ENCODE assay signal across 18 cellular contexts in the genomic region with DNA sequence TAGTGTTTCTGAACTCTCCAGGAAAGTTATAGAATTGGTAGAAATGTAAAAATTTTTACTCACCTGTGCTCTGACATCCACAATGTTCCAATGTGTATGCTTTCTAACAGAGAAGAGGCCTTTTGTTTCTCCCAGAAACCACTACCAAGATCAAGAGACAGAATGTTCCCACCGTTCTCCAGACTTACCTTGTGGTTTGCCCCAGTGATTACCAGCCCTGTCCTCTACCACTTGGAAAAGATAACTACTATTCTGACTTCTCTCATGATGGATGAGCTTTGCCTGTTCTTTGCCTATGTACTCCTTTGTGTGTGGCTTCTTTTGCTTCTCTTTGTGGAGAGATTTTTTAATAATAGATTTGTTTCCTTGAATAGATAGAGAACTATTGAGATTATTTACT.
DNase-seq lines count a peak whose midpoint lies in the region; ATAC-seq, FAIRE-seq and TF ChIP-seq lines count a peak whose summit lies in the region.
"Had no signal": no experiment of that assay in that cellular context is flagged by ENCODE, and none has a peak within 500 bp of the region (broad histone marks: within the 10 kb centered on the region; RNA-seq: fewer than 3 reads in every experiment).

No MANE protein-coding gene starts in this region.

- H3K23ac ChIP-seq in H9 (ENCODE audit: insufficient read length, low read depth, low read length), result no peak overlapping the region

- H3K27ac Mint-ChIP-seq in H9, result peak overlapping the region in 2 of 3 experiments; percentile 65 to 78; a peak in 3 of 7 replicates
- H3K27ac Mint-ChIP-seq in progenitor cell of endocrine pancreas, result peak overlapping the region; percentile 29
- H3K27ac Mint-ChIP-seq: B cell; CD4-positive, alpha-beta T cell; HFFc6 had no signal

- no peak overlapping the region for H3K56ac ChIP-seq in H9 (ENCODE audit: insufficient read length, low read depth, low read length)

- H4K5ac ChIP-seq in H9 (ENCODE audit: insufficient read length, low read depth, low read length), result no peak overlapping the region

- no peak overlapping the region for H3K4ac ChIP-seq in H9 (ENCODE audit: low read depth, low read length)

- H3K27me3 ChIP-seq in H9 (ENCODE audit: insufficient read depth, low read length) (no peaks in the 10 kb centered on the region), K562 (ENCODE audit: control insufficient read depth in 2 of 2, insufficient read depth in 2 of 2, low read length in 2 of 2) (no peaks in the 10 kb centered on the region; a peak in 2 of 5 replicates), SJCRH30 (no peaks in the 10 kb centered on the region)

- H3K79me1 ChIP-seq in H9 (ENCODE audit: insufficient read depth, low read depth, low read length, poor library complexity, severe bottlenecking), result no peaks in the 10 kb centered on the region

- ATAC-seq in K562 (peak; percentile 31; the same call in 1 of the 3 replicates), Right ventricle myocardium superior (ENCODE audit: poor library complexity) (no peak), GM19023 (IDR thresholded peaks at IDR 0.05; ENCODE audit: unreplicated experiment) (no peak)

- H2BK120ac ChIP-seq in H9 (ENCODE audit: low read depth, low read length, poor library complexity, severe bottlenecking), result no peak overlapping the region

- no peak overlapping the region for H4K8ac ChIP-seq in H9 (replicated peaks; ENCODE audit: insufficient read length, low read depth, low read length)

- no peak for TF ChIP-seq POLR2A in K562 (conservative IDR thresholded peaks at IDR 0.05)

- no peaks in the 10 kb centered on the region for H3K79me2 ChIP-seq in H9 (ENCODE audit: insufficient read depth, low read length)
- no peaks in the 10 kb centered on the region for H3K79me2 ChIP-seq in K562 (ENCODE audit: control insufficient read depth, insufficient read depth, low read length)

- FAIRE-seq in RCC 7860 (lab: Jason Lieb, UNC) (peak; percentile 2), K562 (lab: Jason Lieb, UNC) (peak; percentile 59)
- FAIRE-seq: GM12891, HTR-8/SVneo had no signal

- H2AK5ac ChIP-seq in H9 (ENCODE audit: insufficient read length, low read length), result no peak overlapping the region

- H3K4me3 ChIP-seq in K562 (no peak overlapping the region), SJCRH30 (no peak overlapping the region)

- H3T11ph ChIP-seq in H9 (ENCODE audit: low read length), result no peak overlapping the region

- H2BK5ac ChIP-seq in H9 (ENCODE audit: insufficient read length, low read length), result no peak overlapping the region

- peaks cover 0 to 18% (median 18%) of the 10 kb centered on the region in 3 experiments; a peak in 5 of 7 replicates for H3K36me3 Mint-ChIP-seq in H9 (ENCODE audit: insufficient read depth in 1 of 3, low read depth in 3 of 3)
- H3K36me3 Mint-ChIP-seq in progenitor cell of endocrine pancreas (ENCODE audit: insufficient read depth), result peaks cover 50% of the 10 kb centered on the region

- H3K18ac ChIP-seq in H9 (ENCODE audit: insufficient read length, low read depth, low read length), result no peak overlapping the region

- DNase-seq in H9 (no peak), RCC 7860 (ENCODE audit: low spot score) (no peak), K562 (ENCODE audit: extremely low read depth in 1 of 4, low spot score in 3 of 4) (no peak), progenitor cell of endocrine pancreas (ENCODE audit: low spot score, unreplicated experiment) (no peak), Right ventricle myocardium superior (no peak), SJCRH30 (no peak), G401 (ENCODE audit: low spot score) (no peak)
- DNase-seq: C1 segment of cervical spinal cord; Calu3; CD4-positive, alpha-beta T cell; DMS 273 treated with DMSO at 0.1 percent for 48 hours; GOT3; HCEC 1CT; HFFc6 had no signal

- intact Hi-C loops in K562 (cut with micrococcal nuclease) (no loop called here), Right ventricle myocardium superior (cut with DNase I) (no loop called here)

- H4K20me1 ChIP-seq in H9 (ENCODE audit: control insufficient read depth, insufficient read depth, insufficient read length) (no peaks in the 10 kb centered on the region), K562 (replicated peaks; ENCODE audit: control insufficient read depth, insufficient read depth, low read length) (no peaks in the 10 kb centered on the region)

- no peak overlapping the region for H3K14ac ChIP-seq in H9 (ENCODE audit: insufficient read depth, low read length)

- POLR2A ChIA-PET in K562 (lab: Yijun Ruan, JAX), result interaction anchor here (1.0 kb wide), 1 partner anchor 11 kb away, joined by 3 read pairs; no protein-coding TSS in a partner anchor

- H3K9ac ChIP-seq in H9 (ENCODE audit: extremely low read depth, insufficient read length, low read length), result no peak overlapping the region
- H3K9ac ChIP-seq in K562 (ENCODE audit: insufficient read depth in 1 of 2, low read depth in 2 of 2, low read length in 2 of 2), result no peak overlapping the region

- TF ChIP-seq CTCF in H9 (conservative IDR thresholded peaks at IDR 0.05) (no peak), K562 (IDR thresholded peaks at IDR 0.05 in 2 of 3, conservative IDR thresholded peaks at IDR 0.05 in 1 of 3; ENCODE audit: insufficient read depth in 2 of 3, low read depth in 1 of 3, low read length in 3 of 3) (no peak), progenitor cell of endocrine pancreas (IDR thresholded peaks at IDR 0.05; ENCODE audit: unreplicated experiment) (no peak)

- H2BK15ac ChIP-seq in H9 (ENCODE audit: low read depth, low read length), result no peak overlapping the region

- H3K4me1 ChIP-seq in H9 (ENCODE audit: insufficient read depth, low read length) (no peaks in the 10 kb centered on the region), K562 (replicated peaks in 1 of 2; ENCODE audit: control insufficient read depth in 2 of 2, insufficient read depth in 2 of 2, low read length in 2 of 2) (no peaks in the 10 kb centered on the region), SJCRH30 (no peaks in the 10 kb centered on the region)

- no peak overlapping the region for H3K4me2 ChIP-seq in H9 (ENCODE audit: insufficient read depth, insufficient read length, low read length)
- no peak overlapping the region for H3K4me2 ChIP-seq in K562 (ENCODE audit: insufficient read depth, low read length)

- in situ Hi-C loops in K562 (cut with MboI) (no loop called here), G401 (cut with HindIII; ENCODE audit: low sequenced_read_pairs) (no loop called here)

- H3K27ac ChIP-seq in H9 (ENCODE audit: insufficient read length, low read depth, low read length) (no peak overlapping the region), K562 (ENCODE audit: extremely low read depth, low read depth, low read length) (no peak overlapping the region), SJCRH30 (no peak overlapping the region)

- H3K36me3 ChIP-seq in K562 (ENCODE audit: control insufficient read depth, insufficient read depth, low read length), result no peaks in the 10 kb centered on the region
- no peaks in the 10 kb centered on the region for H3K36me3 ChIP-seq in SJCRH30

- H3K9me3 ChIP-seq in H9 (ENCODE audit: control insufficient read depth, low read depth, low read length) (no peaks in the 10 kb centered on the region), K562 (replicated peaks; ENCODE audit: control insufficient read depth, insufficient read depth, low read depth, low read length) (no peaks in the 10 kb centered on the region), SJCRH30 (replicated peaks) (no peaks in the 10 kb centered on the region)

- no peaks in the 10 kb centered on the region for H3K9me3 Mint-ChIP-seq in H9
- no peaks in the 10 kb centered on the region for H3K9me3 Mint-ChIP-seq in progenitor cell of endocrine pancreas (ENCODE audit: low read depth)
- H3K9me3 Mint-ChIP-seq: CD4-positive, alpha-beta T cell; HFFc6 had no signal

- CTCF ChIA-PET in K562 (lab: Yijun Ruan, JAX; ENCODE audit: low intra/inter-chr PET ratio), result no interaction called here

- TF ChIP-seq RAD21 in K562 (CRISPR knock-in tag; conservative IDR thresholded peaks at IDR 0.05 in 1 of 2, IDR thresholded peaks at IDR 0.05 in 1 of 2), result no peak

- no peak overlapping the region for H2BK12ac ChIP-seq in H9 (ENCODE audit: insufficient read length, low read depth, low read length)

- H2AFZ ChIP-seq in H9 (ENCODE audit: low read length), result no peak overlapping the region
- H2AFZ ChIP-seq in K562 (ENCODE audit: low read depth, low read length), result no peak overlapping the region

- H3K9me1 ChIP-seq in K562 (ENCODE audit: control insufficient read depth, insufficient read depth, low read length), result no peaks in the 10 kb centered on the region

- BruUV-seq in K562 (replicated peaks; lab: Mats Ljungman, UMichigan), result no TSS peak

- no peak overlapping the region for H3K4me3 Mint-ChIP-seq in H9
- no peak overlapping the region for H3K4me3 Mint-ChIP-seq in progenitor cell of endocrine pancreas (ENCODE audit: low read depth)
- H3K4me3 Mint-ChIP-seq: B cell; CD4-positive, alpha-beta T cell; HFFc6 had no signal

- no peaks in the 10 kb centered on the region for H3K27me3 Mint-ChIP-seq in H9 (ENCODE audit: low read depth)
- no peaks in the 10 kb centered on the region for H3K27me3 Mint-ChIP-seq in progenitor cell of endocrine pancreas
- H3K27me3 Mint-ChIP-seq: B cell; CD4-positive, alpha-beta T cell had no signal

- H4K91ac ChIP-seq in H9 (ENCODE audit: insufficient read length, low read depth, low read length), result no peak overlapping the region

- no peak for TF ChIP-seq EP300 in K562 (IDR thresholded peaks at IDR 0.05; ENCODE audit: low read length)

- peaks cover 0 to 3% of the 10 kb centered on the region in 2 experiments; a peak in 1 of 4 replicates for H3K4me1 Mint-ChIP-seq in H9
- peaks cover 12% of the 10 kb centered on the region for H3K4me1 Mint-ChIP-seq in progenitor cell of endocrine pancreas (ENCODE audit: low read depth)

- H2BK20ac ChIP-seq in H9 (ENCODE audit: low read depth, low read length, poor library complexity, severe bottlenecking), result no peak overlapping the region

- no peaks in the 10 kb centered on the region for H3K23me2 ChIP-seq in H9 (ENCODE audit: insufficient read length, low read depth, low read length, poor library complexity, severe bottlenecking)

- WGBS in H9 (ENCODE audit: extremely low coverage, insufficient read length, low lambda C conversion rate), result no CpG with 5 or more reads among the region's 1 CpG
- WGBS in K562 (ENCODE audit: insufficient coverage, low coverage, missing lambda C conversion rate), result 0% methylated on average over 1 of the region's 1 CpG

TF ChIP-seq in K562, 482 proteins besides CTCF, POLR2A, EP300 and RAD21 (continues in another document):
- no peak for TF ChIP-seq ZNF436 (CRISPR knock-in tag; IDR thresholded peaks at IDR 0.05)
- TF ChIP-seq, protein P1, sequence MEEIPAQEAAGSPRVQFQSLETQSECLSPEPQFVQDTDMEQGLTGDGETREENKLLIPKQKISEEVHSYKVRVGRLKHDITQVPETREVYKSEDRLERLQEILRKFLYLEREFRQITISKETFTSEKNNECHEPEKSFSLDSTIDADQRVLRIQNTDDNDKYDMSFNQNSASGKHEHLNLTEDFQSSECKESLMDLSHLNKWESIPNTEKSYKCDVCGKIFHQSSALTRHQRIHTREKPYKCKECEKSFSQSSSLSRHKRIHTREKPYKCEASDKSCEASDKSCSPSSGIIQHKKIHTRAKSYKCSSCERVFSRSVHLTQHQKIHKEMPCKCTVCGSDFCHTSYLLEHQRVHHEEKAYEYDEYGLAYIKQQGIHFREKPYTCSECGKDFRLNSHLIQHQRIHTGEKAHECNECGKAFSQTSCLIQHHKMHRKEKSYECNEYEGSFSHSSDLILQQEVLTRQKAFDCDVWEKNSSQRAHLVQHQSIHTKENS (CRISPR knock-in tag; IDR thresholded peaks at IDR 0.05), result no peak
- no peak for TF ChIP-seq MTF1 (CRISPR knock-in tag; IDR thresholded peaks at IDR 0.05; ENCODE audit: borderline replicate concordance)
